ENCODE assay signal across 1 cellular context in the genomic region with DNA sequence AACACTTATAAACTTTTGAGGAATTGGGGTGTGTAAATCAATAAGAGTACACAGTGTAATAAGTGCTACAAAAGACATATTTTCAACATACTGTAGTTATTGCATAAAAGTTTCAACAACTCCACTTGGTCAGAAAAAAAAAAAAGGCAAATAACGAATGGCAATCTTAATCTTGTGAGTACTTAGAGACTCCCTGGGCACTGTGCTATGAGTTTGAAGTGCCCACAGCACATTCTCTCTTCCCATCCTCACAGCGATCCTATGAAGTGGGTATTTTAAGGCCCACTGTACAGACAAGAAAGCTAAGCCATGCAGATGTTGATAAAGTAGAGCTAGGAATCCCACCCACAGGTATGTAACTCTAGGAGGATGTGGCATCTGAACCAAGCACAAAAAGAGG.
TF ChIP-seq lines count a peak whose summit lies in the region.

No MANE protein-coding gene starts in this region.

TF ChIP-seq in A549, 52 proteins besides CTCF, POLR2A, EP300 and RAD21 (continued from another document):
- TF ChIP-seq, protein P1, sequence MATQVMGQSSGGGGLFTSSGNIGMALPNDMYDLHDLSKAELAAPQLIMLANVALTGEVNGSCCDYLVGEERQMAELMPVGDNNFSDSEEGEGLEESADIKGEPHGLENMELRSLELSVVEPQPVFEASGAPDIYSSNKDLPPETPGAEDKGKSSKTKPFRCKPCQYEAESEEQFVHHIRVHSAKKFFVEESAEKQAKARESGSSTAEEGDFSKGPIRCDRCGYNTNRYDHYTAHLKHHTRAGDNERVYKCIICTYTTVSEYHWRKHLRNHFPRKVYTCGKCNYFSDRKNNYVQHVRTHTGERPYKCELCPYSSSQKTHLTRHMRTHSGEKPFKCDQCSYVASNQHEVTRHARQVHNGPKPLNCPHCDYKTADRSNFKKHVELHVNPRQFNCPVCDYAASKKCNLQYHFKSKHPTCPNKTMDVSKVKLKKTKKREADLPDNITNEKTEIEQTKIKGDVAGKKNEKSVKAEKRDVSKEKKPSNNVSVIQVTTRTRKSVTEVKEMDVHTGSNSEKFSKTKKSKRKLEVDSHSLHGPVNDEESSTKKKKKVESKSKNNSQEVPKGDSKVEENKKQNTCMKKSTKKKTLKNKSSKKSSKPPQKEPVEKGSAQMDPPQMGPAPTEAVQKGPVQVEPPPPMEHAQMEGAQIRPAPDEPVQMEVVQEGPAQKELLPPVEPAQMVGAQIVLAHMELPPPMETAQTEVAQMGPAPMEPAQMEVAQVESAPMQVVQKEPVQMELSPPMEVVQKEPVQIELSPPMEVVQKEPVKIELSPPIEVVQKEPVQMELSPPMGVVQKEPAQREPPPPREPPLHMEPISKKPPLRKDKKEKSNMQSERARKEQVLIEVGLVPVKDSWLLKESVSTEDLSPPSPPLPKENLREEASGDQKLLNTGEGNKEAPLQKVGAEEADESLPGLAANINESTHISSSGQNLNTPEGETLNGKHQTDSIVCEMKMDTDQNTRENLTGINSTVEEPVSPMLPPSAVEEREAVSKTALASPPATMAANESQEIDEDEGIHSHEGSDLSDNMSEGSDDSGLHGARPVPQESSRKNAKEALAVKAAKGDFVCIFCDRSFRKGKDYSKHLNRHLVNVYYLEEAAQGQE (IDR thresholded peaks at IDR 0.05): no peak
- TF ChIP-seq, protein P2, sequence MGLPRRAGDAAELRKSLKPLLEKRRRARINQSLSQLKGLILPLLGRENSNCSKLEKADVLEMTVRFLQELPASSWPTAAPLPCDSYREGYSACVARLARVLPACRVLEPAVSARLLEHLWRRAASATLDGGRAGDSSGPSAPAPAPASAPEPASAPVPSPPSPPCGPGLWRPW (IDR thresholded peaks at IDR 0.05): no peak
- no peak for TF ChIP-seq PHF8 (IDR thresholded peaks at IDR 0.05; ENCODE audit: borderline replicate concordance, low read depth)
- no peak for TF ChIP-seq ZSCAN20 (CRISPR knock-in tag; IDR thresholded peaks at IDR 0.05)
- TF ChIP-seq, protein P3, sequence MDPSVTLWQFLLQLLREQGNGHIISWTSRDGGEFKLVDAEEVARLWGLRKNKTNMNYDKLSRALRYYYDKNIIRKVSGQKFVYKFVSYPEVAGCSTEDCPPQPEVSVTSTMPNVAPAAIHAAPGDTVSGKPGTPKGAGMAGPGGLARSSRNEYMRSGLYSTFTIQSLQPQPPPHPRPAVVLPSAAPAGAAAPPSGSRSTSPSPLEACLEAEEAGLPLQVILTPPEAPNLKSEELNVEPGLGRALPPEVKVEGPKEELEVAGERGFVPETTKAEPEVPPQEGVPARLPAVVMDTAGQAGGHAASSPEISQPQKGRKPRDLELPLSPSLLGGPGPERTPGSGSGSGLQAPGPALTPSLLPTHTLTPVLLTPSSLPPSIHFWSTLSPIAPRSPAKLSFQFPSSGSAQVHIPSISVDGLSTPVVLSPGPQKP (IDR thresholded peaks at IDR 0.05; ENCODE audit: low read depth, low read length): no peak
- no peak for TF ChIP-seq FOSL2 (IDR thresholded peaks at IDR 0.05)
- no peak for TF ChIP-seq FOSL2 (CRISPR knock-in tag; IDR thresholded peaks at IDR 0.05)
TF ChIP-seq in A549: peak in this region for 0.
